8 cellular contexts compared by ENCODE assay signal in the genomic region with DNA sequence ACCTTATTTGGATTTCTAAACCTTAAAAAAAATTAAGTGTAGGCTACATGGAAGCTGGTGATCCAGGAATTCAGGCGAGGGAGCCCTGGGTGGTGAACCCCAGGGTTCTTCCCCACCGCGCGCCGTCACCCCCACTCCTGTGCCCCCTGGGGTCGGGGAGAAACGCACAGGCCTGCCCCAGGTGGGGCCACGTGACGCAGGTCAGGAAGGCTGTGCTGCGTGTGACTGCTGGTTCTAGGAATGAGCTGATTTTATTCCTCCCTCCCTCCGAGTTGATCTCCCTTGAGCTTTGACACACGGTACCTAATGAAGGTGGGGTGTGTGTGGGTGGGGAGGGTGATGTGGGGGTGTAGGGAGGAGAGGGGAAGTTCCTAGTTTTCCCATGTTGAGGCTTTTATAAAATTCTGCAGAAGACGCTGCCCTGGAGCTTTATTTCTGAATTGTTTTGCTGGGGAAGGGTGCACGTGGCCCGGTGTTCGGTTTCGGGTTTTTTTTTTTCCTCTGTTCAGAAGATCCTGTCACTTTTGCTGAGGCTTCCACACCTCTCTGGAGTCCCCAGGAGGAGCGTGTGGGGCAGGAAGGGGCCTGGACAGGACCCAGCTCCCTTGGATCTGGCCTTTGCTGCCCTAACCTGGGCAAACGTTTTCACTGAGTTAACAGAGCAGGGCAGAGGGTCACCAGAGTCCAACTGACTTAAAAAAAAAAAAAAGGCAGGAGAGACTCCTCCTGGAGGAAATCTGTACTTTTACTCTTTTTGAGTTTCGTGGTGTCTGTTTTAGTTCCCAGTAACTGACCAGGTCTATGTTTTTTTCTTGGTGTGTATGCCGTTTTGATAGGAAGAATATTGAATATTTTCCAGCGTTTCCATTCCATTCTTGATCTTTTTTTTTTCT. TPM values are rescaled to one million over a fixed set of nuclear protein-coding genes. Genes with fewer than 3 reads are reported as not detected.
A peak's percentile ranks its signal among the peaks of the same experiment; 100 is the strongest.
DNase-seq lines count a peak whose midpoint lies in the region; TF ChIP-seq lines count a peak whose summit lies in the region.

No MANE protein-coding gene starts in this region.

- H3K9me3 Mint-ChIP-seq in endothelial cell (ENCODE audit: unreplicated experiment): no peaks in the 10 kb centered on the region
- no peaks in the 10 kb centered on the region for H3K9me3 Mint-ChIP-seq in nephron progenitor cell

- H3K4me1 Mint-ChIP-seq in endothelial cell (ENCODE audit: unreplicated experiment): peaks cover 32% of the 10 kb centered on the region
- peaks cover 68% of the 10 kb centered on the region for H3K4me1 Mint-ChIP-seq in nephron progenitor cell

- peaks cover 20% of the 10 kb centered on the region for H3K27me3 Mint-ChIP-seq in endothelial cell (ENCODE audit: unreplicated experiment)
- H3K27me3 Mint-ChIP-seq in nephron progenitor cell (ENCODE audit: low read depth, poor library complexity): peaks cover under 1% of the 10 kb centered on the region

- TF ChIP-seq CTCF in endothelial cell (IDR thresholded peaks at IDR 0.05; ENCODE audit: unreplicated experiment): peak; percentile 6
- no peak for TF ChIP-seq CTCF in nephron progenitor cell (IDR thresholded peaks at IDR 0.05)

- peak overlapping the region; percentile 59 for H3K4me3 Mint-ChIP-seq in endothelial cell (ENCODE audit: unreplicated experiment)
- peak overlapping the region; percentile 87 for H3K4me3 Mint-ChIP-seq in nephron progenitor cell

- H3K27ac Mint-ChIP-seq in endothelial cell (ENCODE audit: unreplicated experiment) (peak overlapping the region; percentile 59), nephron progenitor cell (peak overlapping the region; percentile 95)

- H3K36me3 Mint-ChIP-seq in endothelial cell (ENCODE audit: low read depth, unreplicated experiment): no peaks in the 10 kb centered on the region
- H3K36me3 Mint-ChIP-seq in nephron progenitor cell (ENCODE audit: low read depth): no peaks in the 10 kb centered on the region

- peak overlapping the region; percentile 96 for H3K4me3 ChIP-seq in GM08714 (ENCODE audit: low read length)

- DNase-seq in HuH-7.5 (ENCODE audit: low spot score) (peak; percentile 93), endothelial cell (ENCODE audit: low spot score) (no peak), nephron progenitor cell (no peak), NCI-H1436 treated with DMSO at 0.1 percent for 48 hours (lab: John Stamatoyannopoulos, UW) (no peak), epidermal melanocyte (ENCODE audit: insufficient read length, low spot score) (no peak), NOMO-1 treated with dmso at 0.1 percent for 144 hours (lab: John Stamatoyannopoulos, UW; ENCODE audit: unreplicated experiment) (no peak)
- DNase-seq in activated CD4-positive, alpha-beta T cell treated with anti-CD3 and anti-CD28 coated beads for 48 hours: peak; percentile 60

RNA-seq across cellular contexts. Expression of gene GSE1, which starts 55.8 kb away (rescaled TPM):
- total RNA-seq in endothelial cell (ENCODE audit: unreplicated experiment): 23.9 TPM

Comparison
In these comparisons a context has a peak if more than half of its experiments do, and no peak if none do; other contexts are left out.
1. DNase-seq: peak in HuH-7.5 (single experiment) and activated CD4-positive, alpha-beta T cell treated with anti-CD3 and anti-CD28 coated beads for 48 hours (single experiment); none in endothelial cell (single experiment), nephron progenitor cell (single experiment), NCI-H1436 treated with DMSO at 0.1 percent for 48 hours (single experiment), epidermal melanocyte (single experiment) and NOMO-1 treated with dmso at 0.1 percent for 144 hours (single experiment).